ENCODE assay signal across 28 cellular contexts in genomic region chr7:1479287-1479686, GRCh38.
"Had no signal": no experiment of that assay in that cellular context is flagged by ENCODE, and none has a peak within 500 bp of the region (broad histone marks: within the 10 kb centered on the region; RNA-seq: fewer than 3 reads in every experiment).

No MANE protein-coding gene starts in this region.

- H3K4me1 ChIP-seq: colonic mucosa, gastrocnemius medialis had no signal

- H3K36me3 ChIP-seq: colonic mucosa had no signal

- DNase-seq: colonic mucosa; cortex of kidney; dermis blood vessel endothelial cell; dorsolateral prefrontal cortex; effector CD4-positive, alpha-beta T cell; effector CD8-positive, alpha-beta T cell; effector memory CD4-positive, alpha-beta T cell; effector memory CD8-positive, alpha-beta T cell; endodermal cell; erythroblast; esophagus squamous epithelium; foreskin fibroblast; foreskin keratinocyte; foreskin melanocyte; gastrocnemius medialis; glutamatergic neuron; head of caudate nucleus; heart left ventricle; heart right ventricle had no signal

- ATAC-seq: effector memory CD8-positive, alpha-beta T cell; esophagus mucosa; foreskin keratinocyte; gastrocnemius medialis; gastroesophageal sphincter; heart left ventricle; heart right ventricle had no signal

- H3K27ac ChIP-seq: colonic mucosa, coronary artery, dorsolateral prefrontal cortex, epithelial cell of prostate, esophagus muscularis mucosa, esophagus squamous epithelium, foreskin keratinocyte, gastrocnemius medialis, gastroesophageal sphincter, heart left ventricle, heart right ventricle had no signal

- H3K4me3 ChIP-seq: colonic mucosa, coronary artery, dorsolateral prefrontal cortex, esophagus muscularis mucosa, esophagus squamous epithelium, gastrocnemius medialis, gastroesophageal sphincter, heart left ventricle, heart right ventricle had no signal

- H3K9me3 ChIP-seq: colonic mucosa, esophagus muscularis mucosa, esophagus squamous epithelium, gastrocnemius medialis, gastroesophageal sphincter, heart left ventricle, heart right ventricle had no signal

- H3K27me3 ChIP-seq: colonic mucosa, dorsolateral prefrontal cortex, esophagus muscularis mucosa, esophagus squamous epithelium, foreskin keratinocyte, gastrocnemius medialis, gastroesophageal sphincter, heart left ventricle, heart right ventricle had no signal

- FAIRE-seq: colon, endometrium, endothelial cell of umbilical vein, frontal cortex had no signal
